Comparison of ENCODE assay signal across 1 cellular context in the genomic region with DNA sequence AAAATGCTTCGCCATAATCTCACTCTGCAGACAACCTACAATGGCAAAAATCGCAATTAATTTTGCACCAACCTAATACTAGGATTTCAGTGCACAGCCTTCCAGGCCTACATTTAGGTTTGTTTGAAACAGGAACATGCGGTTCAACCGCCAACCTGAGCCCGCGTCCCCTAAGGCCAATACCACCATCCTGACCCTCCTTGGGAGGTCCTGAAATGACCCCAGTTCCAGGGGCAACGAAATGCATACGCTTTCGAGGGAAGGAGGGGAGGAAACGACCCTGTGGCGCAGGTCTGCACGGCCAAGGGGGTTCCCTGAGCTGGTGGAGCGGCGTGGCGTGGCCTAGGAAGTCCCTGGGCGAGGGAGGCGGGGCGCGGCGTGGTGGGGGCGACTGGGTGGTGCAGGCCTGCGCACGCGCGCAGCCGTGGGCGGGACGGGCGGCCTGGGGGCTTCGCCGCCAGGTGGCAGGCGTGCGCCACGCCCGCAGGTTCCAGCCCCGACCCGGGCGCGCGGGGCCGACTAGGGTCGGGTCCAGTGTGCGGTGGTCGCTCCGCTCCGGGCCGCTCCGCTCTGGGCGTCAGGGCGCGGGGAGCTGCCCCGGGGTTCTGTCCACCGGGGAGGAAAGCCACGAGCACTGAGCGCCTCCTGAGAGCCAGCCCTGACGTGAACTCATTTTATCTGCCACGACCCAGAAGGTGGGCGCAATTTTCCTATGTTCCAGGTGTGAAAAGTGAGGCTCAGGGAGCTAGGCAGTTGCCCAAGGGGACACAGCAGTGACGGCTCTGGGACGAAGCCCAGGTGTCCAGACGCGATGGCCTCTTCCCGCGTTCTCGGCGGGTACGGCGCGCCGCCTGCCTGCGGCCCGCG.
TF ChIP-seq lines count a peak whose summit lies in the region.

No MANE protein-coding gene starts in this region.

TF ChIP-seq in K562, 482 proteins besides CTCF, POLR2A, EP300 and RAD21 (continued from another document and continues in another):
- TF ChIP-seq NFIC (IDR thresholded peaks at IDR 0.05) = no peak
- no peak for TF ChIP-seq XRCC3 (IDR thresholded peaks at IDR 0.05)
- no peak for TF ChIP-seq ESRRA (IDR thresholded peaks at IDR 0.05; ENCODE audit: borderline replicate concordance, low read depth)
- TF ChIP-seq, protein P1, sequence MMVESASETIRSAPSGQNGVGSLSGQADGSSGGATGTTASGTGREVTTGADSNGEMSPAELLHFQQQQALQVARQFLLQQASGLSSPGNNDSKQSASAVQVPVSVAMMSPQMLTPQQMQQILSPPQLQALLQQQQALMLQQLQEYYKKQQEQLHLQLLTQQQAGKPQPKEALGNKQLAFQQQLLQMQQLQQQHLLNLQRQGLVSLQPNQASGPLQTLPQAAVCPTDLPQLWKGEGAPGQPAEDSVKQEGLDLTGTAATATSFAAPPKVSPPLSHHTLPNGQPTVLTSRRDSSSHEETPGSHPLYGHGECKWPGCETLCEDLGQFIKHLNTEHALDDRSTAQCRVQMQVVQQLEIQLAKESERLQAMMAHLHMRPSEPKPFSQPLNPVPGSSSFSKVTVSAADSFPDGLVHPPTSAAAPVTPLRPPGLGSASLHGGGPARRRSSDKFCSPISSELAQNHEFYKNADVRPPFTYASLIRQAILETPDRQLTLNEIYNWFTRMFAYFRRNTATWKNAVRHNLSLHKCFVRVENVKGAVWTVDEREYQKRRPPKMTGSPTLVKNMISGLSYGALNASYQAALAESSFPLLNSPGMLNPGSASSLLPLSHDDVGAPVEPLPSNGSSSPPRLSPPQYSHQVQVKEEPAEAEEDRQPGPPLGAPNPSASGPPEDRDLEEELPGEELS (CRISPR knock-in tag; IDR thresholded peaks at IDR 0.05; ENCODE audit: borderline replicate concordance) = 0 out of 2 replicates have a peak, but pooled peaks have one; percentile 18
- TF ChIP-seq, protein P2, sequence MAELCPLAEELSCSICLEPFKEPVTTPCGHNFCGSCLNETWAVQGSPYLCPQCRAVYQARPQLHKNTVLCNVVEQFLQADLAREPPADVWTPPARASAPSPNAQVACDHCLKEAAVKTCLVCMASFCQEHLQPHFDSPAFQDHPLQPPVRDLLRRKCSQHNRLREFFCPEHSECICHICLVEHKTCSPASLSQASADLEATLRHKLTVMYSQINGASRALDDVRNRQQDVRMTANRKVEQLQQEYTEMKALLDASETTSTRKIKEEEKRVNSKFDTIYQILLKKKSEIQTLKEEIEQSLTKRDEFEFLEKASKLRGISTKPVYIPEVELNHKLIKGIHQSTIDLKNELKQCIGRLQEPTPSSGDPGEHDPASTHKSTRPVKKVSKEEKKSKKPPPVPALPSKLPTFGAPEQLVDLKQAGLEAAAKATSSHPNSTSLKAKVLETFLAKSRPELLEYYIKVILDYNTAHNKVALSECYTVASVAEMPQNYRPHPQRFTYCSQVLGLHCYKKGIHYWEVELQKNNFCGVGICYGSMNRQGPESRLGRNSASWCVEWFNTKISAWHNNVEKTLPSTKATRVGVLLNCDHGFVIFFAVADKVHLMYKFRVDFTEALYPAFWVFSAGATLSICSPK (IDR thresholded peaks at IDR 0.05; ENCODE audit: borderline replicate concordance) = no peak
- TF ChIP-seq L3MBTL2 (IDR thresholded peaks at IDR 0.05) = peak; percentile 68
- TF ChIP-seq SUPT5H (IDR thresholded peaks at IDR 0.05) = 0 out of 2 replicates have a peak, but pooled peaks have one; percentile 47
- TF ChIP-seq HDAC6 (IDR thresholded peaks at IDR 0.05; ENCODE audit: low read depth, low read length) = no peak
- TF ChIP-seq TAF15 (IDR thresholded peaks at IDR 0.05; ENCODE audit: low read depth, low read length) = no peak
- no peak for TF ChIP-seq ZNF780A (CRISPR knock-in tag; IDR thresholded peaks at IDR 0.05)
- TF ChIP-seq, protein P3, sequence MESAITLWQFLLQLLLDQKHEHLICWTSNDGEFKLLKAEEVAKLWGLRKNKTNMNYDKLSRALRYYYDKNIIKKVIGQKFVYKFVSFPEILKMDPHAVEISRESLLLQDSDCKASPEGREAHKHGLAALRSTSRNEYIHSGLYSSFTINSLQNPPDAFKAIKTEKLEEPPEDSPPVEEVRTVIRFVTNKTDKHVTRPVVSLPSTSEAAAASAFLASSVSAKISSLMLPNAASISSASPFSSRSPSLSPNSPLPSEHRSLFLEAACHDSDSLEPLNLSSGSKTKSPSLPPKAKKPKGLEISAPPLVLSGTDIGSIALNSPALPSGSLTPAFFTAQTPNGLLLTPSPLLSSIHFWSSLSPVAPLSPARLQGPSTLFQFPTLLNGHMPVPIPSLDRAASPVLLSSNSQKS (CRISPR knock-in tag; IDR thresholded peaks at IDR 0.05) = no peak
- TF ChIP-seq, protein P4, sequence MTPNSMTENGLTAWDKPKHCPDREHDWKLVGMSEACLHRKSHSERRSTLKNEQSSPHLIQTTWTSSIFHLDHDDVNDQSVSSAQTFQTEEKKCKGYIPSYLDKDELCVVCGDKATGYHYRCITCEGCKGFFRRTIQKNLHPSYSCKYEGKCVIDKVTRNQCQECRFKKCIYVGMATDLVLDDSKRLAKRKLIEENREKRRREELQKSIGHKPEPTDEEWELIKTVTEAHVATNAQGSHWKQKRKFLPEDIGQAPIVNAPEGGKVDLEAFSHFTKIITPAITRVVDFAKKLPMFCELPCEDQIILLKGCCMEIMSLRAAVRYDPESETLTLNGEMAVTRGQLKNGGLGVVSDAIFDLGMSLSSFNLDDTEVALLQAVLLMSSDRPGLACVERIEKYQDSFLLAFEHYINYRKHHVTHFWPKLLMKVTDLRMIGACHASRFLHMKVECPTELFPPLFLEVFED (CRISPR knock-in tag; conservative IDR thresholded peaks at IDR 0.05) = 0 out of 2 replicates have a peak, but pooled peaks have one; percentile 28
- no peak for TF ChIP-seq FOXJ3 (CRISPR knock-in tag; IDR thresholded peaks at IDR 0.05)
- TF ChIP-seq CREBBP (IDR thresholded peaks at IDR 0.05; ENCODE audit: low read depth, low read length) = no peak
- no peak for TF ChIP-seq EGR1 (conservative IDR thresholded peaks at IDR 0.05)
- peak; percentile 72 for TF ChIP-seq MYC (IDR thresholded peaks at IDR 0.05; ENCODE audit: low read depth, low read length)
- TF ChIP-seq MYC (CRISPR knock-in tag; IDR thresholded peaks at IDR 0.05; ENCODE audit: borderline replicate concordance, low read depth) = no peak
- TF ChIP-seq GTF2A2 (tag; IDR thresholded peaks at IDR 0.05) = no peak
- no peak for TF ChIP-seq ZEB2 (IDR thresholded peaks at IDR 0.05)
- TF ChIP-seq RBM25 (IDR thresholded peaks at IDR 0.05; ENCODE audit: low read depth, low read length, severe bottlenecking) = peak; percentile 22
- no peak for TF ChIP-seq NEUROD1 (IDR thresholded peaks at IDR 0.05; ENCODE audit: borderline replicate concordance, low read depth, low read length, partially characterized antibody)
- TF ChIP-seq SMARCA4 (IDR thresholded peaks at IDR 0.05) = no peak
- no peak for TF ChIP-seq CBFA2T2 (conservative IDR thresholded peaks at IDR 0.05)
- TF ChIP-seq, protein P5, sequence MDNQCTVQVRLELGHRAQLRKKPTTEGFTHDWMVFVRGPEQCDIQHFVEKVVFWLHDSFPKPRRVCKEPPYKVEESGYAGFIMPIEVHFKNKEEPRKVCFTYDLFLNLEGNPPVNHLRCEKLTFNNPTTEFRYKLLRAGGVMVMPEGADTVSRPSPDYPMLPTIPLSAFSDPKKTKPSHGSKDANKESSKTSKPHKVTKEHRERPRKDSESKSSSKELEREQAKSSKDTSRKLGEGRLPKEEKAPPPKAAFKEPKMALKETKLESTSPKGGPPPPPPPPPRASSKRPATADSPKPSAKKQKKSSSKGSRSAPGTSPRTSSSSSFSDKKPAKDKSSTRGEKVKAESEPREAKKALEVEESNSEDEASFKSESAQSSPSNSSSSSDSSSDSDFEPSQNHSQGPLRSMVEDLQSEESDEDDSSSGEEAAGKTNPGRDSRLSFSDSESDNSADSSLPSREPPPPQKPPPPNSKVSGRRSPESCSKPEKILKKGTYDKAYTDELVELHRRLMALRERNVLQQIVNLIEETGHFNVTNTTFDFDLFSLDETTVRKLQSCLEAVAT (IDR thresholded peaks at IDR 0.05) = 0 out of 4 replicates have a peak, but pooled peaks of 1 of the 2 experiments have one; percentile 29
- TF ChIP-seq ERF (CRISPR knock-in tag; IDR thresholded peaks at IDR 0.05) = peak; percentile 8; the same call in 1 of the 2 replicates
- no peak for TF ChIP-seq TRIM24 (IDR thresholded peaks at IDR 0.05)
- TF ChIP-seq FOXA1 (IDR thresholded peaks at IDR 0.05; ENCODE audit: borderline replicate concordance) = no peak
- TF ChIP-seq, protein P6, sequence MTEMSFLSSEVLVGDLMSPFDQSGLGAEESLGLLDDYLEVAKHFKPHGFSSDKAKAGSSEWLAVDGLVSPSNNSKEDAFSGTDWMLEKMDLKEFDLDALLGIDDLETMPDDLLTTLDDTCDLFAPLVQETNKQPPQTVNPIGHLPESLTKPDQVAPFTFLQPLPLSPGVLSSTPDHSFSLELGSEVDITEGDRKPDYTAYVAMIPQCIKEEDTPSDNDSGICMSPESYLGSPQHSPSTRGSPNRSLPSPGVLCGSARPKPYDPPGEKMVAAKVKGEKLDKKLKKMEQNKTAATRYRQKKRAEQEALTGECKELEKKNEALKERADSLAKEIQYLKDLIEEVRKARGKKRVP (CRISPR knock-in tag; IDR thresholded peaks at IDR 0.05) = 0 out of 2 replicates have a peak, but pooled peaks have one; percentile 5
- no peak for TF ChIP-seq CHD1 (IDR thresholded peaks at IDR 0.05; ENCODE audit: low read length)
- no peak for TF ChIP-seq GATAD2A (IDR thresholded peaks at IDR 0.05)
- no peak for TF ChIP-seq FOXJ2 (tag; IDR thresholded peaks at IDR 0.05)
- TF ChIP-seq, protein P7, sequence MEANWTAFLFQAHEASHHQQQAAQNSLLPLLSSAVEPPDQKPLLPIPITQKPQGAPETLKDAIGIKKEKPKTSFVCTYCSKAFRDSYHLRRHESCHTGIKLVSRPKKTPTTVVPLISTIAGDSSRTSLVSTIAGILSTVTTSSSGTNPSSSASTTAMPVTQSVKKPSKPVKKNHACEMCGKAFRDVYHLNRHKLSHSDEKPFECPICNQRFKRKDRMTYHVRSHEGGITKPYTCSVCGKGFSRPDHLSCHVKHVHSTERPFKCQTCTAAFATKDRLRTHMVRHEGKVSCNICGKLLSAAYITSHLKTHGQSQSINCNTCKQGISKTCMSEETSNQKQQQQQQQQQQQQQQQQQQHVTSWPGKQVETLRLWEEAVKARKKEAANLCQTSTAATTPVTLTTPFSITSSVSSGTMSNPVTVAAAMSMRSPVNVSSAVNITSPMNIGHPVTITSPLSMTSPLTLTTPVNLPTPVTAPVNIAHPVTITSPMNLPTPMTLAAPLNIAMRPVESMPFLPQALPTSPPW (CRISPR knock-in tag; IDR thresholded peaks at IDR 0.05) = peak; percentile 97
- peak; percentile 33; the same call in 1 of the 2 replicates for TF ChIP-seq CREB1 (IDR thresholded peaks at IDR 0.05)
- TF ChIP-seq CREB1 (CRISPR knock-in tag; IDR thresholded peaks at IDR 0.05) = no peak
- TF ChIP-seq, protein P8, sequence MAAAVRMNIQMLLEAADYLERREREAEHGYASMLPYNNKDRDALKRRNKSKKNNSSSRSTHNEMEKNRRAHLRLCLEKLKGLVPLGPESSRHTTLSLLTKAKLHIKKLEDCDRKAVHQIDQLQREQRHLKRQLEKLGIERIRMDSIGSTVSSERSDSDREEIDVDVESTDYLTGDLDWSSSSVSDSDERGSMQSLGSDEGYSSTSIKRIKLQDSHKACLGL (CRISPR knock-in tag; IDR thresholded peaks at IDR 0.05; ENCODE audit: borderline replicate concordance, poor library complexity, severe bottlenecking) = no peak
- TF ChIP-seq SPI1 (IDR thresholded peaks at IDR 0.05; ENCODE audit: borderline replicate concordance, low read depth, low read length) = no peak
- no peak for TF ChIP-seq LCOR (CRISPR knock-in tag; IDR thresholded peaks at IDR 0.05)
- no peak for TF ChIP-seq ZNF347 (CRISPR knock-in tag; IDR thresholded peaks at IDR 0.05; ENCODE audit: low read depth)
- TF ChIP-seq, protein P9, sequence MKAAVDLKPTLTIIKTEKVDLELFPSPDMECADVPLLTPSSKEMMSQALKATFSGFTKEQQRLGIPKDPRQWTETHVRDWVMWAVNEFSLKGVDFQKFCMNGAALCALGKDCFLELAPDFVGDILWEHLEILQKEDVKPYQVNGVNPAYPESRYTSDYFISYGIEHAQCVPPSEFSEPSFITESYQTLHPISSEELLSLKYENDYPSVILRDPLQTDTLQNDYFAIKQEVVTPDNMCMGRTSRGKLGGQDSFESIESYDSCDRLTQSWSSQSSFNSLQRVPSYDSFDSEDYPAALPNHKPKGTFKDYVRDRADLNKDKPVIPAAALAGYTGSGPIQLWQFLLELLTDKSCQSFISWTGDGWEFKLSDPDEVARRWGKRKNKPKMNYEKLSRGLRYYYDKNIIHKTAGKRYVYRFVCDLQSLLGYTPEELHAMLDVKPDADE (conservative IDR thresholded peaks at IDR 0.05; ENCODE audit: control insufficient read depth, low read depth, low read length) = 0 out of 2 replicates have a peak, but pooled peaks have one; percentile 74
- TF ChIP-seq, protein P10, sequence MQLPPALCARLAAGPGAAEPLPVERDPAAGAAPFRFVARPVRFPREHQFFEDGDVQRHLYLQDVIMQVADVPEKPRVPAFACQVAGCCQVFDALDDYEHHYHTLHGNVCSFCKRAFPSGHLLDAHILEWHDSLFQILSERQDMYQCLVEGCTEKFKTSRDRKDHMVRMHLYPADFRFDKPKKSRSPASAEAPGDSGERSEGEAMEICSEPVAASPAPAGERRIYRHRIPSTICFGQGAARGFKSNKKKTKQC (CRISPR knock-in tag; IDR thresholded peaks at IDR 0.05) = no peak; the same call in 1 of the 2 replicates
- no peak for TF ChIP-seq TOE1 (IDR thresholded peaks at IDR 0.05; ENCODE audit: borderline replicate concordance)
- 0 out of 2 replicates have a peak, but pooled peaks have one; percentile 9 for TF ChIP-seq TOE1 (CRISPR knock-in tag; IDR thresholded peaks at IDR 0.05; ENCODE audit: borderline replicate concordance, low read depth)
